In the genomic region with DNA sequence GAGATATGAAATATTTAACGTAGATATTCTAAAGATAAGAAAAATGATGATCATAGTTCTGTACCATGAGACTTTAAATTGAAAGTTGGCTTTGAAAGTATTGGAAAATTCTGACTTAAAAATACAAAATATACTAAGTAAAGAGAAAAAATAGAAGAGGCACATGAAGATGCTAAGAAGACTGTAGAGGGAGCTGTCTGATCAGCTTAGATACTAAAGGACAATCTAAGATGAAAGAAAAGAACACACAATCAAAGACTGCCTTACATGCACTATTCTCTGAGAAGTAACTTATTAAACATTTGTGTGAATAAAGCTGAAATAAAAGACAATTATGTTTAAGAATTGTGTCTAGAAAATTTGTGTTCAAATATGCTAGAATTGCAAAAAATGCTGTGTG, we compare ENCODE assay signal across 10 cellular contexts. TPM values are rescaled to one million over a fixed set of nuclear protein-coding genes. Genes with fewer than 3 reads are reported as not detected.
DNase-seq lines count a peak whose midpoint lies in the region; ATAC-seq, FAIRE-seq and TF ChIP-seq lines count a peak whose summit lies in the region.
"Had no signal": no experiment of that assay in that cellular context is flagged by ENCODE, and none has a peak within 500 bp of the region (broad histone marks: within the 10 kb centered on the region; RNA-seq: fewer than 3 reads in every experiment).

No MANE protein-coding gene starts in this region.

- H3K9me3 Mint-ChIP-seq in activated T-cell treated with anti-CD3 and anti-CD28 coated beads, Interleukin-2, amount 50 U/mL, for 24 hours: peaks cover 16% of the 10 kb centered on the region

- peak; percentile 69 for DNase-seq in Karpas-422
- DNase-seq in astrocyte of the spinal cord (ENCODE audit: low read depth, low spot score): peak; percentile 22
- no peak for DNase-seq in HepG2 (ENCODE audit: low spot score)
- no peak for DNase-seq in small intestine
- DNase-seq in mucosa of gallbladder (ENCODE audit: low spot score): no peak
- no peak for DNase-seq in GM12891 (ENCODE audit: insufficient read length, low spot score)
- no peak for DNase-seq in activated T-cell treated with anti-CD3 and anti-CD28 coated beads, Interleukin-2, amount 50 U/mL, for 24 hours
- DNase-seq: activated CD4-positive, CD25-positive, alpha-beta regulatory T cell treated with anti-CD3 and anti-CD28 coated beads, Interleukin-2, amount 50 U/mL, for 72 hours had no signal

- TF ChIP-seq RAD21 in HepG2 (CRISPR knock-in tag; IDR thresholded peaks at IDR 0.05): no peak

- H3K9ac ChIP-seq in Karpas-422 (ENCODE audit: low read length) (no peak overlapping the region), HepG2 (ENCODE audit: insufficient read depth, low read depth, low read length) (no peak overlapping the region)

- no peak overlapping the region for H3K27ac Mint-ChIP-seq in activated T-cell treated with anti-CD3 and anti-CD28 coated beads, Interleukin-2, amount 50 U/mL, for 24 hours

- TF ChIP-seq EP300 in HepG2 (IDR thresholded peaks at IDR 0.05; ENCODE audit: low read depth in 2 of 2, low read length in 2 of 2): no peak
- TF ChIP-seq EP300 in HepG2 (CRISPR knock-in tag; IDR thresholded peaks at IDR 0.05; ENCODE audit: borderline replicate concordance): no peak

- no peak for ATAC-seq in HepG2

- no peak for FAIRE-seq in HepG2 (lab: Jason Lieb, UNC)
- no peak for FAIRE-seq in small intestine (lab: Jason Lieb, UNC)
- FAIRE-seq in GM12891 (lab: Jason Lieb, UNC): no peak
- FAIRE-seq: colon had no signal

- no peaks in the 10 kb centered on the region for H3K27me3 ChIP-seq in Karpas-422 (ENCODE audit: low read length)
- peaks cover 0 to 3% of the 10 kb centered on the region in 2 experiments; a peak in 1 of 5 replicates for H3K27me3 ChIP-seq in HepG2 (ENCODE audit: control insufficient read depth in 1 of 2, insufficient read depth in 2 of 2, low read length in 2 of 2)
- no peaks in the 10 kb centered on the region for H3K27me3 ChIP-seq in small intestine (ENCODE audit: control insufficient read depth in 2 of 2, insufficient read depth in 2 of 2, low read length in 2 of 2)

- H3K4me3 ChIP-seq in Karpas-422 (ENCODE audit: low read length): no peak overlapping the region
- no peak overlapping the region for H3K4me3 ChIP-seq in astrocyte of the spinal cord (ENCODE audit: low read depth, low read length)
- no peak overlapping the region for H3K4me3 ChIP-seq in HepG2 (replicated peaks in 1 of 3; ENCODE audit: insufficient read depth in 1 of 3, low read depth in 2 of 3, low read length in 3 of 3)
- no peak overlapping the region for H3K4me3 ChIP-seq in small intestine (ENCODE audit: low read depth in 1 of 2, low read length in 2 of 2)

- WGBS in HepG2 (ENCODE audit: low lambda C conversion rate): 0% methylated on average over 1 of the region's 1 CpG
- 10 to 22% (median 14%) methylated on average over 1 of the region's 1 CpG for WGBS in small intestine, 3 donors

- no peaks in the 10 kb centered on the region for H3K4me1 ChIP-seq in Karpas-422 (ENCODE audit: low read length)
- no peaks in the 10 kb centered on the region for H3K4me1 ChIP-seq in HepG2 (ENCODE audit: insufficient read depth, low read length)
- H3K4me1 ChIP-seq in small intestine (ENCODE audit: control insufficient read depth in 2 of 2, insufficient read depth in 1 of 2, low read depth in 1 of 2, low read length in 1 of 2): no peaks in the 10 kb centered on the region

- in situ Hi-C loops in astrocyte of the spinal cord (cut with HindIII; ENCODE audit: low sequenced_read_pairs) (no loop called here), HepG2 (cut with HindIII; ENCODE audit: extremely low pct_ligation_motif_present, low pct_unique_long_range_greater_than_20kb) (no loop called here)

- H3K36me3 ChIP-seq in Karpas-422 (ENCODE audit: insufficient read depth, low read length) (no peaks in the 10 kb centered on the region), HepG2 (replicated peaks in 1 of 2; ENCODE audit: control insufficient read depth in 1 of 2, insufficient read depth in 2 of 2, low read length in 2 of 2) (no peaks in the 10 kb centered on the region), small intestine (ENCODE audit: control insufficient read depth in 2 of 2, insufficient read depth in 2 of 2, low read length in 2 of 2) (no peaks in the 10 kb centered on the region)

- H2AFZ ChIP-seq in Karpas-422 (ENCODE audit: low read length): no peak overlapping the region
- no peak overlapping the region for H2AFZ ChIP-seq in HepG2 (ENCODE audit: low read length)

- intact Hi-C loops in HepG2 (cut with micrococcal nuclease; ENCODE audit: unreplicated experiment): loop anchor here (5.0 kb wide), 1 partner anchor 738 kb away; no protein-coding TSS in a partner anchor

- peaks cover 9% of the 10 kb centered on the region for H3K27me3 Mint-ChIP-seq in activated T-cell treated with anti-CD3 and anti-CD28 coated beads, Interleukin-2, amount 50 U/mL, for 24 hours

- TF ChIP-seq POLR2A in HepG2 (IDR thresholded peaks at IDR 0.05; ENCODE audit: insufficient read depth in 1 of 2, low read depth in 2 of 2, low read length in 2 of 2): no peak
- TF ChIP-seq POLR2A in GM12891 (IDR thresholded peaks at IDR 0.05; ENCODE audit: low read depth, low read length): no peak

- no TSS peak for BruUV-seq in HepG2 (replicated peaks; lab: Mats Ljungman, UMichigan)

- CTCF ChIA-PET in HepG2 (lab: Yijun Ruan, JAX; ENCODE audit: low intra/inter-chr PET ratio, low total read pairs): no interaction called here

- H4K20me1 ChIP-seq in Karpas-422 (ENCODE audit: insufficient read depth, low read depth, low read length) (no peaks in the 10 kb centered on the region), HepG2 (ENCODE audit: insufficient read depth, low read length) (no peaks in the 10 kb centered on the region)

- no peak overlapping the region for H3K4me2 ChIP-seq in Karpas-422 (ENCODE audit: low read depth, low read length, poor library complexity, severe bottlenecking)
- no peak overlapping the region for H3K4me2 ChIP-seq in HepG2 (ENCODE audit: low read depth, low read length)

- no peaks in the 10 kb centered on the region for H3K9me2 ChIP-seq in Karpas-422 (replicated peaks; ENCODE audit: insufficient read depth, low read length)

- POLR2A ChIA-PET in HepG2 (lab: Yijun Ruan, JAX): no interaction called here

- peak; percentile 54 for TF ChIP-seq CTCF in C4-2B (conservative IDR thresholded peaks at IDR 0.05)
- TF ChIP-seq CTCF in astrocyte of the spinal cord (IDR thresholded peaks at IDR 0.05; ENCODE audit: low read depth, low read length): no peak
- TF ChIP-seq CTCF in HepG2 (CRISPR knock-in tag; IDR thresholded peaks at IDR 0.05): no peak

- no peaks in the 10 kb centered on the region for H3K9me3 ChIP-seq in Karpas-422 (ENCODE audit: low read length)
- no peaks in the 10 kb centered on the region; the same call in 1 of the 2 replicates for H3K9me3 ChIP-seq in HepG2 (ENCODE audit: low read length)
- H3K9me3 ChIP-seq in small intestine (ENCODE audit: control insufficient read depth, low read depth): no peaks in the 10 kb centered on the region

- H3K4me1 Mint-ChIP-seq in activated T-cell treated with anti-CD3 and anti-CD28 coated beads, Interleukin-2, amount 50 U/mL, for 24 hours (ENCODE audit: low read depth): no peaks in the 10 kb centered on the region

- H3K36me3 Mint-ChIP-seq in activated T-cell treated with anti-CD3 and anti-CD28 coated beads, Interleukin-2, amount 50 U/mL, for 24 hours (ENCODE audit: low read depth): no peaks in the 10 kb centered on the region

- H3K27ac ChIP-seq in C4-2B (no peak overlapping the region), Karpas-422 (ENCODE audit: low read length) (no peak overlapping the region), HepG2 (ENCODE audit: extremely low read length, insufficient read depth, low read length) (no peak overlapping the region), small intestine (ENCODE audit: low read depth in 1 of 2, low read length in 1 of 2) (no peak overlapping the region)

- no peak overlapping the region for H3K4me3 Mint-ChIP-seq in activated T-cell treated with anti-CD3 and anti-CD28 coated beads, Interleukin-2, amount 50 U/mL, for 24 hours

- no peaks in the 10 kb centered on the region for H3K79me2 ChIP-seq in Karpas-422 (ENCODE audit: low read length)
- no peaks in the 10 kb centered on the region for H3K79me2 ChIP-seq in HepG2 (ENCODE audit: insufficient read depth, low read length)

TF ChIP-seq in GM12891, 5 proteins besides CTCF, POLR2A, EP300 and RAD21:
- TF ChIP-seq TAF1 (IDR thresholded peaks at IDR 0.05; ENCODE audit: low read depth, low read length): no peak
- TF ChIP-seq PAX5 (IDR thresholded peaks at IDR 0.05; ENCODE audit: insufficient read depth, low read length, severe bottlenecking): no peak

RNA-seq across cellular contexts. Expression of gene RBMXL2, which starts 55.1 kb away (rescaled TPM):
- total RNA-seq in Karpas-422 (2014; rRNA removed; shearing (Covaris generic); ENCODE audit: low replicate concordance): 0.14 TPM in 1 of 2 replicates, not detected in the other
- total RNA-seq in HepG2 (2016; rRNA removed; fragmentation: Illumina TruSeq; extraction: Trizol): not detected in 2 replicates
- not detected in 2 replicates for total RNA-seq in HepG2 (2016; cell fraction: cytosol; rRNA removed; fragmentation: Illumina TruSeq; extraction: Trizol; ENCODE audit: low read depth)
- not detected in 2 replicates for total RNA-seq in HepG2 (2016; cell fraction: insoluble cytoplasmic fraction; rRNA removed; fragmentation: Illumina TruSeq; extraction: Trizol)
- total RNA-seq in HepG2 (2016; cell fraction: membrane; rRNA removed; fragmentation: Illumina TruSeq; extraction: Trizol): not detected in 2 replicates
- total RNA-seq in HepG2 (2016; cell fraction: nucleus; rRNA removed; fragmentation: Illumina TruSeq; extraction: Trizol): not detected in 2 replicates
- not detected in 2 replicates for polyA plus RNA-seq in HepG2 (2011; rRNA removed)
- polyA plus RNA-seq in HepG2 (2011; cell fraction: cytosol; rRNA removed): not detected in 2 replicates
- not detected in 2 replicates for polyA plus RNA-seq in HepG2 (2011; cell fraction: nucleus; rRNA removed)
- polyA plus RNA-seq in HepG2 (2012): not detected in 2 replicates
- not detected in 2 replicates for polyA plus RNA-seq in HepG2 (2016; cell fraction: cytosol; fragmentation: Illumina TruSeq; extraction: Trizol; ENCODE audit: low read depth)
- polyA plus RNA-seq in HepG2 (2016; cell fraction: insoluble cytoplasmic fraction; fragmentation: Illumina TruSeq; extraction: Trizol; ENCODE audit: low read depth): not detected in 2 replicates
- polyA plus RNA-seq in HepG2 (2016; cell fraction: membrane; fragmentation: Illumina TruSeq; extraction: Trizol; ENCODE audit: low read depth): not detected in 2 replicates
- polyA plus RNA-seq in HepG2 (2016; cell fraction: nucleus; fragmentation: Illumina TruSeq; extraction: Trizol; ENCODE audit: insufficient read depth, low read depth): not detected in 2 replicates
- not detected in 2 replicates for polyA minus RNA-seq in HepG2 (2011; rRNA and poly(A)+ RNA removed; ENCODE audit: low replicate concordance)
- polyA minus RNA-seq in HepG2 (2011; cell fraction: cytosol; rRNA and poly(A)+ RNA removed): not detected in 2 replicates
- not detected in 2 replicates for polyA minus RNA-seq in HepG2 (2011; cell fraction: nucleus; rRNA and poly(A)+ RNA removed)
- polyA plus RNA-seq in small intestine: under 1 TPM in 1 of 3 donors, not detected in 2; 0.06 TPM
- total RNA-seq in mucosa of gallbladder: not detected
- not detected for polyA plus RNA-seq in GM12891 (2012; ENCODE audit: low read depth, missing spikeins)

Comparison
In these comparisons a context has a peak if more than half of its experiments do, and no peak if none do; other contexts are left out.
1. DNase-seq: peak in Karpas-422 (single experiment) and astrocyte of the spinal cord (single experiment); none in HepG2 (single experiment), small intestine (single experiment), mucosa of gallbladder (single experiment), GM12891 (single experiment) and activated T-cell treated with anti-CD3 and anti-CD28 coated beads, Interleukin-2, amount 50 U/mL, for 24 hours (single experiment).